Comparison of ENCODE assay signal across 22 cellular contexts in the genomic region with DNA sequence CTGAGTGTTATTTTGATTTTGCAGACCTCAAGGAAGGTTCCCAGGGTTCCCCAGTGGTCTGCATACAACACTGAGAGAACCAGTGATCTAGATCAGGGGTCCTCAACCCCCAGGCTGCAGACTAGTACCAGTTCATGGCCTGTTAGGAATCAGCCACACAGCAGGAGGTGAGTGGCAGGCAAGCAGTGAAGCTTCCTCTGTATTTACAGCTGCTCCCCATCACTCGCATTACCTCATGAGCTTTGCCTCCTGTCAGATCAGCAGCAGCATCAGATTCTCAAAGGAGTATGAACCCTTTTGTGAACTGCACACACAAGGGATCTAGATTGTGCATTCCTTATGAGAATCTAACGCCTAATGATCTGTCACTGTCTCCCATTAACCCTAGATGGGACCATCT. TPM values are rescaled to one million over a fixed set of nuclear protein-coding genes. Genes with fewer than 3 reads are reported as not detected.
"Had no signal": no experiment of that assay in that cellular context is flagged by ENCODE, and none has a peak within 500 bp of the region (broad histone marks: within the 10 kb centered on the region; RNA-seq: fewer than 3 reads in every experiment).

No MANE protein-coding gene starts in this region.

- H3K4me1 Mint-ChIP-seq: activated CD4-positive, alpha-beta T cell treated with anti-CD3 and anti-CD28 coated beads, Interleukin-2, amount 10 ng/mL, durations not matched to agents 7 days and 5 days; brain had no signal

- DNase-seq: activated CD4-positive, alpha-beta memory T cell treated with anti-CD3 and anti-CD28 coated beads for 36 hours; activated CD4-positive, alpha-beta T cell treated with anti-CD3 and anti-CD28 coated beads, Interleukin-2, amount 10 ng/mL, durations not matched to agents 7 days and 5 days; activated CD4-positive, CD25-positive, alpha-beta regulatory T cell; activated CD8-positive, alpha-beta memory T cell treated with anti-CD3 and anti-CD28 coated beads for 24 hours; activated effector memory CD4-positive, alpha-beta T cell treated with anti-CD3 and anti-CD28 coated beads, Interleukin-2, amount 50 U/mL, for 16 hours; activated naive CD4-positive, alpha-beta T cell treated with anti-CD3 and anti-CD28 coated beads for 36 hours; activated T-cell treated with anti-CD3 and anti-CD28 coated beads, Interleukin-2, amount 50 U/mL, for 4 hours; amygdala; MM.1S; NCI-H1105; NCI-H1436; NCI-H1694 treated with DMSO at 0.1 percent for 48 hours; NCI-H2029 treated with DMSO at 0.1 percent for 48 hours; NCI-H524; Peyer's patch; Right ventricle myocardium superior; T-helper 17 cell; T-helper 9 cell had no signal

- H3K36me3 ChIP-seq: Peyer's patch had no signal

- H3K27me3 Mint-ChIP-seq: brain had no signal

- H3K9me3 Mint-ChIP-seq: activated CD4-positive, alpha-beta memory T cell treated with anti-CD3 and anti-CD28 coated beads for 36 hours; activated CD4-positive, alpha-beta T cell treated with anti-CD3 and anti-CD28 coated beads, Interleukin-2, amount 10 ng/mL, durations not matched to agents 7 days and 5 days; activated naive CD4-positive, alpha-beta T cell treated with anti-CD3 and anti-CD28 coated beads for 36 hours; activated T-cell treated with anti-CD3 and anti-CD28 coated beads, Interleukin-2, amount 50 U/mL, for 4 hours had no signal

- H3K27me3 ChIP-seq: Peyer's patch had no signal

- H3K4me3 ChIP-seq: Peyer's patch had no signal

- H3K36me3 Mint-ChIP-seq: activated CD4-positive, alpha-beta memory T cell treated with anti-CD3 and anti-CD28 coated beads for 36 hours; activated naive CD8-positive, alpha-beta T cell; brain had no signal

- H3K27ac Mint-ChIP-seq: activated CD4-positive, alpha-beta memory T cell treated with anti-CD3 and anti-CD28 coated beads for 36 hours; activated CD4-positive, alpha-beta T cell treated with anti-CD3 and anti-CD28 coated beads, Interleukin-2, amount 10 ng/mL, durations not matched to agents 7 days and 5 days; activated naive CD4-positive, alpha-beta T cell treated with anti-CD3 and anti-CD28 coated beads for 36 hours; activated naive CD8-positive, alpha-beta T cell; brain; T-helper 17 cell had no signal

- FAIRE-seq: astrocyte had no signal

- H3K27ac ChIP-seq: Peyer's patch, RWPE1 had no signal

- H3K4me1 ChIP-seq: Peyer's patch had no signal

- ATAC-seq: activated T-cell treated with anti-CD3 and anti-CD28 coated beads, Interleukin-2, amount 50 U/mL, for 4 hours; T-helper 17 cell had no signal

- H3K9me3 ChIP-seq: Peyer's patch had no signal

- H3K4me3 Mint-ChIP-seq: activated CD4-positive, alpha-beta memory T cell treated with anti-CD3 and anti-CD28 coated beads for 36 hours; activated CD4-positive, alpha-beta T cell treated with anti-CD3 and anti-CD28 coated beads, Interleukin-2, amount 10 ng/mL, durations not matched to agents 7 days and 5 days; activated naive CD4-positive, alpha-beta T cell treated with anti-CD3 and anti-CD28 coated beads for 36 hours; activated naive CD8-positive, alpha-beta T cell; activated T-cell treated with anti-CD3 and anti-CD28 coated beads, Interleukin-2, amount 50 U/mL, for 4 hours; brain; T-helper 17 cell had no signal

RNA-seq across cellular contexts. Expression of gene EDNRA, which starts 28.5 kb away (rescaled TPM):
- total RNA-seq: activated CD4-positive, alpha-beta memory T cell treated with anti-CD3 and anti-CD28 coated beads for 36 hours; activated CD4-positive, alpha-beta T cell treated with anti-CD3 and anti-CD28 coated beads, Interleukin-2, amount 10 ng/mL, durations not matched to agents 7 days and 5 days; activated naive CD4-positive, alpha-beta T cell treated with anti-CD3 and anti-CD28 coated beads for 36 hours; T-helper 17 cell had no signal
